In genomic region chr19:3578390-3578789, GRCh38 we compare ENCODE assay signal across 17 cellular contexts. TPM values are rescaled to one million over a fixed set of nuclear protein-coding genes. Genes with fewer than 3 reads are reported as not detected.
"Had no signal": no experiment of that assay in that cellular context is flagged by ENCODE, and none has a peak within 500 bp of the region (broad histone marks: within the 10 kb centered on the region; RNA-seq: fewer than 3 reads in every experiment).

No MANE protein-coding gene starts in this region.

- H3K27me3 ChIP-seq: sigmoid colon, upper lobe of left lung had no signal

- H3K4me3 ChIP-seq: sigmoid colon, upper lobe of left lung had no signal

- H3K9me3 ChIP-seq: sigmoid colon, upper lobe of left lung had no signal

- H3K9me3 Mint-ChIP-seq: activated T-cell treated with anti-CD3 and anti-CD28 coated beads, Interleukin-2, amount 50 U/mL, for 4 hours; dendritic cell treated with granulocyte-macrophage colony-stimulating factor and Interleukin-4, amounts not matched to agents 40 ng/mL and 50 ng/mL, for 4 days; effector memory CD8-positive, alpha-beta T cell; memory B cell; nephron had no signal

- H3K27ac Mint-ChIP-seq: activated naive CD8-positive, alpha-beta T cell; brain; dendritic cell treated with granulocyte-macrophage colony-stimulating factor and Interleukin-4, amounts not matched to agents 40 ng/mL and 50 ng/mL, for 4 days; memory B cell; nephron had no signal

- H3K36me3 ChIP-seq: sigmoid colon had no signal

- H3K4me3 Mint-ChIP-seq: activated naive CD8-positive, alpha-beta T cell; activated T-cell treated with anti-CD3 and anti-CD28 coated beads, Interleukin-2, amount 50 U/mL, for 4 hours; brain; dendritic cell treated with granulocyte-macrophage colony-stimulating factor and Interleukin-4, amounts not matched to agents 40 ng/mL and 50 ng/mL, for 4 days; effector memory CD8-positive, alpha-beta T cell had no signal

- H3K27ac ChIP-seq: upper lobe of left lung had no signal

- DNase-seq: activated CD4-positive, alpha-beta T cell treated with anti-CD3 and anti-CD28 coated beads, Interleukin-2, amount 50 U/mL, for 4 hours; activated gamma-delta T cell; activated T-cell treated with anti-CD3 and anti-CD28 coated beads, Interleukin-2, amount 50 U/mL, for 4 hours; amygdala; effector memory CD8-positive, alpha-beta T cell; erythroblast; sigmoid colon; stimulated activated naive CD4-positive, alpha-beta T cell treated with Interleukin-2 at 50 U/mL for 16 hours had no signal

- ATAC-seq: activated CD4-positive, CD25-positive, alpha-beta regulatory T cell treated with anti-CD3 and anti-CD28 coated beads, Interleukin-2, amount 50 U/mL, for 24 hours; activated T-cell treated with anti-CD3 and anti-CD28 coated beads, Interleukin-2, amount 50 U/mL, for 4 hours; effector memory CD8-positive, alpha-beta T cell; left lobe of liver had no signal

- H3K27me3 Mint-ChIP-seq: activated naive CD8-positive, alpha-beta T cell; effector memory CD8-positive, alpha-beta T cell had no signal

RNA-seq across cellular contexts. Expression of gene TEKTIP1, which starts 39.4 kb away (rescaled TPM):
- total RNA-seq: pulmonary artery endothelial cell had no signal
